Comparison of ENCODE assay signal across 36 cellular contexts in genomic region chr5:83518676-83519075, GRCh38. TPM values are rescaled to one million over a fixed set of nuclear protein-coding genes. Genes with fewer than 3 reads are reported as not detected.
DNase-seq lines count a peak whose midpoint lies in the region; ATAC-seq and TF ChIP-seq lines count a peak whose summit lies in the region.
"Had no signal": no experiment of that assay in that cellular context is flagged by ENCODE, and none has a peak within 500 bp of the region (broad histone marks: within the 10 kb centered on the region; RNA-seq: fewer than 3 reads in every experiment).

No MANE protein-coding gene starts in this region.

- no peak overlapping the region for H3K27ac ChIP-seq in left ventricle myocardium inferior (replicated peaks)
- H3K27ac ChIP-seq: breast epithelium, gastrocnemius medialis, neutrophil, prostate gland, sigmoid colon, VCaP had no signal

- intact Hi-C loops in left ventricle myocardium superior (cut with micrococcal nuclease) (no loop called here), left ventricle myocardium inferior (cut with micrococcal nuclease) (no loop called here)

- H3K4me3 ChIP-seq in left ventricle myocardium inferior = no peak overlapping the region
- H3K4me3 ChIP-seq: BLaER1 treated with 17β-estradiol and CSF1 and Interleukin-3, amounts not matched to agents 10 nM and 100 nM; breast epithelium; coronary artery; gastrocnemius medialis; prostate gland; sigmoid colon had no signal

- no peaks in the 10 kb centered on the region for H3K9me3 ChIP-seq in left ventricle myocardium inferior (replicated peaks)
- H3K9me3 ChIP-seq: BLaER1 treated with 17β-estradiol and CSF1 and Interleukin-3, amounts not matched to agents 10 nM and 100 nM; breast epithelium; gastrocnemius medialis; neutrophil; prostate gland; sigmoid colon had no signal

- no peak overlapping the region for H3K4me3 Mint-ChIP-seq in mesothelial cell of epicardium
- H3K4me3 Mint-ChIP-seq: activated CD4-positive, alpha-beta T cell treated with anti-CD3 and anti-CD28 coated beads for 36 hours; activated CD8-positive, alpha-beta T cell treated with anti-CD3 and anti-CD28 coated beads, Interleukin-2, amount 10 ng/mL, durations not matched to agents 7 days and 5 days; activated T-helper 17 cell treated with anti-CD3 and anti-CD28 coated beads, Interleukin-2, amount 50 U/mL, for 72 hours; effector memory CD8-positive, alpha-beta T cell; stimulated activated effector memory CD8-positive, alpha-beta T cell treated with anti-CD3 and anti-CD28 coated beads, Interleukin-12 subunit alpha, Interleukin-12 subunit beta, amount 100 ng/mL, for 72 hours had no signal

- no peaks in the 10 kb centered on the region for H3K4me1 ChIP-seq in left ventricle myocardium inferior
- H3K4me1 ChIP-seq: breast epithelium, gastrocnemius medialis, prostate gland, sigmoid colon had no signal

- H3K27me3 ChIP-seq in left ventricle myocardium inferior (ENCODE audit: low read depth) = no peaks in the 10 kb centered on the region
- H3K27me3 ChIP-seq: BLaER1 treated with 17β-estradiol and CSF1 and Interleukin-3, amounts not matched to agents 10 nM and 100 nM; breast epithelium; gastrocnemius medialis; neutrophil; sigmoid colon had no signal

- peaks cover 41% of the 10 kb centered on the region for H3K36me3 Mint-ChIP-seq in mesothelial cell of epicardium
- H3K36me3 Mint-ChIP-seq: stimulated activated effector memory CD8-positive, alpha-beta T cell treated with anti-CD3 and anti-CD28 coated beads, Interleukin-12 subunit alpha, Interleukin-12 subunit beta, amount 100 ng/mL, for 72 hours had no signal

- no peaks in the 10 kb centered on the region for H3K36me3 ChIP-seq in left ventricle myocardium inferior
- H3K36me3 ChIP-seq: BLaER1 treated with 17β-estradiol and CSF1 and Interleukin-3, amounts not matched to agents 10 nM and 100 nM; breast epithelium; gastrocnemius medialis; neutrophil; prostate gland; sigmoid colon had no signal

- H3K4me1 Mint-ChIP-seq in mesothelial cell of epicardium = peaks cover 5% of the 10 kb centered on the region
- H3K4me1 Mint-ChIP-seq: activated CD4-positive, alpha-beta T cell treated with anti-CD3 and anti-CD28 coated beads for 36 hours; activated T-helper 17 cell treated with anti-CD3 and anti-CD28 coated beads, Interleukin-2, amount 50 U/mL, for 72 hours; stimulated activated effector memory CD8-positive, alpha-beta T cell treated with anti-CD3 and anti-CD28 coated beads, Interleukin-12 subunit alpha, Interleukin-12 subunit beta, amount 100 ng/mL, for 72 hours had no signal

- no peaks in the 10 kb centered on the region for H3K27me3 Mint-ChIP-seq in mesothelial cell of epicardium (ENCODE audit: low read depth)

- ATAC-seq in left ventricle myocardium superior = peak; percentile 58
- no peak for ATAC-seq in GM21737 (IDR thresholded peaks at IDR 0.05; ENCODE audit: unreplicated experiment)
- ATAC-seq: activated CD4-positive, alpha-beta T cell treated with anti-CD3 and anti-CD28 coated beads for 36 hours; activated CD8-positive, alpha-beta T cell treated with anti-CD3 and anti-CD28 coated beads, Interleukin-2, amount 10 ng/mL, durations not matched to agents 7 days and 5 days; activated T-helper 17 cell treated with anti-CD3 and anti-CD28 coated beads, Interleukin-2, amount 50 U/mL, for 72 hours; effector memory CD8-positive, alpha-beta T cell; left lobe of liver; stimulated activated effector memory CD8-positive, alpha-beta T cell treated with anti-CD3 and anti-CD28 coated beads, Interleukin-12 subunit alpha, Interleukin-12 subunit beta, amount 100 ng/mL, for 72 hours had no signal

- H3K9me3 Mint-ChIP-seq in mesothelial cell of epicardium = peaks cover 12% of the 10 kb centered on the region
- H3K9me3 Mint-ChIP-seq: activated T-helper 17 cell treated with anti-CD3 and anti-CD28 coated beads, Interleukin-2, amount 50 U/mL, for 72 hours had no signal

- no peak for DNase-seq in left ventricle myocardium superior
- no peak for DNase-seq in left ventricle myocardium inferior
- DNase-seq in fibroblast of gingiva (ENCODE audit: low read depth) = peak; percentile 41
- DNase-seq in mesothelial cell of epicardium (ENCODE audit: low spot score in 2 of 2, unreplicated experiment in 2 of 2) = no peak
- DNase-seq in stromal cell of bone marrow (ENCODE audit: low read depth) = peak; percentile 34
- no peak for DNase-seq in cerebellar cortex (ENCODE audit: low spot score)
- no peak for DNase-seq in stimulated activated CD4-positive, alpha-beta T cell treated with anti-CD3 and anti-CD28 coated beads, Interleukin-12 subunit alpha, Interleukin-12 subunit beta, amount 100 ng/mL, for 4 hours
- DNase-seq: activated CD4-positive, alpha-beta T cell treated with anti-CD3 and anti-CD28 coated beads for 36 hours; activated CD8-positive, alpha-beta T cell treated with anti-CD3 and anti-CD28 coated beads, Interleukin-2, amount 10 ng/mL, durations not matched to agents 7 days and 5 days; activated naive CD4-positive, alpha-beta T cell treated with anti-CD3 and anti-CD28 coated beads, Interleukin-2, amount 50 U/mL, for 16 hours; DMS153; effector memory CD8-positive, alpha-beta T cell; gastrocnemius medialis; hippocampal formation; IMR-90; mesendoderm; MV-4-11; NCI-H1436 treated with DMSO at 0.1 percent for 48 hours; NCI-H2081 treated with DMSO at 0.1 percent for 48 hours; NCI-H446; NCI-H748 treated with DMSO at 0.1 percent for 48 hours; SHP77 treated with DMSO at 0.1 percent for 48 hours; sigmoid colon; SW 1271; T1000; trophoblast cell had no signal

- no peak for TF ChIP-seq CTCF in left ventricle myocardium inferior (IDR thresholded peaks at IDR 0.05; ENCODE audit: borderline replicate concordance)
- no peak for TF ChIP-seq CTCF in mesothelial cell of epicardium (IDR thresholded peaks at IDR 0.05; ENCODE audit: unreplicated experiment)

- peak overlapping the region; percentile 57 for H3K27ac Mint-ChIP-seq in mesothelial cell of epicardium
- H3K27ac Mint-ChIP-seq: activated CD4-positive, alpha-beta T cell treated with anti-CD3 and anti-CD28 coated beads for 36 hours; activated CD8-positive, alpha-beta T cell treated with anti-CD3 and anti-CD28 coated beads, Interleukin-2, amount 10 ng/mL, durations not matched to agents 7 days and 5 days; activated T-helper 17 cell treated with anti-CD3 and anti-CD28 coated beads, Interleukin-2, amount 50 U/mL, for 72 hours; effector memory CD8-positive, alpha-beta T cell; stimulated activated effector memory CD8-positive, alpha-beta T cell treated with anti-CD3 and anti-CD28 coated beads, Interleukin-12 subunit alpha, Interleukin-12 subunit beta, amount 100 ng/mL, for 72 hours had no signal

RNA-seq across cellular contexts. Expression of gene VCAN, which starts 47.1 kb away (rescaled TPM):
- total RNA-seq in left ventricle myocardium superior (16.9 TPM), left ventricle myocardium inferior (25.2 TPM), mesothelial cell of epicardium (633 to 678 TPM (median 634 TPM) in 3 replicates)
- total RNA-seq: activated CD4-positive, alpha-beta T cell treated with anti-CD3 and anti-CD28 coated beads for 36 hours had no signal

Comparison
In these comparisons a context has a peak if more than half of its experiments do, and no peak if none do; other contexts are left out.
1. DNase-seq: peak in fibroblast of gingiva (single experiment) and stromal cell of bone marrow (single experiment); none in left ventricle myocardium superior (single experiment), left ventricle myocardium inferior (single experiment), mesothelial cell of epicardium (0 of 2), cerebellar cortex (single experiment) and stimulated activated CD4-positive, alpha-beta T cell treated with anti-CD3 and anti-CD28 coated beads, Interleukin-12 subunit alpha, Interleukin-12 subunit beta, amount 100 ng/mL, for 4 hours (single experiment).
2. RNA of gene VCAN, which starts 47.1 kb away (total RNA-seq): 633 to 678 TPM in mesothelial cell of epicardium; 25.2 TPM in left ventricle myocardium inferior (single experiment) and 16.9 TPM in left ventricle myocardium superior (single experiment); every median in the first group is over 10 times any median in the second.